ENCODE assay signal across 1 cellular context in the genomic region with DNA sequence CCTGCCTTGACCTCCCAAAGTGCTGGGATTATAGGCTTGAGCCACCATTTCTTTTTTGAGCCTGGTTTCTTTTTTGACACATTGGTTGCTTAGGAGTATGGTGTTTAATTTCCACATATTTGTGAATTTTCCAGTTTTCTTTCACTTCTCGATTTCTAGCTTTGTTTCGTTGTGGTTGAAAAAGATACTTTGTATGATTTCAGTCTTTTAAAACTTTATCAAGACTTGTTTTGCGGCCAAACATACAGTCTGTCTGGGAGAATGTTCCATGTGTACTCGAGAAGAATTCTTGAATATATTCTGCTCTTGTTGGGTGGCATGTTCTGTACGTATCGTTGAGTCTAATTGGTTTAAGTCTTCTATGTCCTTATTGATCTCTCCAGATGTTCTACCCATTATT.
A peak's percentile ranks its signal among the peaks of the same experiment; 100 is the strongest.
TF ChIP-seq lines count a peak whose summit lies in the region.

No MANE protein-coding gene starts in this region.

TF ChIP-seq in GM12878, 131 proteins besides CTCF, POLR2A, EP300 and RAD21 (continued from another document):
- TF ChIP-seq ZBTB40 (IDR thresholded peaks at IDR 0.05; ENCODE audit: borderline replicate concordance) (peak; percentile 80), RB1 (IDR thresholded peaks at IDR 0.05; ENCODE audit: borderline replicate concordance) (no peak)
